ENCODE assay signal across 26 cellular contexts in the genomic region with DNA sequence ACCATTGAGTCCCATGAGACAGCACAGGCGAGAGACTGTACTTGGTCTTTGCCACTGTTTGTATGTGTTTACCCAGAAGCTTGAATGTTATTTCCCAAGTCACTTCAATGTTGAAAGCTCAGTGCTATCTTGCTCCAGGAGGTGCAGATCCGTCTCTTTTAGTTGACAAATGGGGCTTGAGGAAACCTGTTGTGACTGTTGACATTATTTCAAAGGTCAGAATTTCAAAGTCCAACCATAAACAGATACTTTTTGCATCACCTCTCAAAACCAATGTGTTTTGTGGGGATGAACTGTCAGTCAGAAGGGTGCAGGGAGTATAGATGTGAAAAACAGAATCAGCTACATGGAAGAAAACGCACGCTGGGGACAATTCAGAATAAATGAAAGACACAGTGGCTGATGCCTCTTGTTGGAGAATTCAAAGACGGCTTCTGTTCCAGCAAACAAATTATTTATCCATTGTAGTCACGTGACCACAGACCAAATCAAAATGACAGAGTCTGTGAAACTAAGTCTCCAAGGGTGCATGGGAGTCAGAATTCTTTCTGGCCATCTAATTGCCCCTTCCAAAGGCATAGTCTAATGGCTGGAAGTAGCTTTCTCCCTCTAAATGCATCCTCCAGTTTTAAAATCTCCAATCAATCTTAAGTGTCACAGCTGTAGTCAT.
"Had no signal": no experiment of that assay in that cellular context is flagged by ENCODE, and none has a peak within 500 bp of the region (broad histone marks: within the 10 kb centered on the region; RNA-seq: fewer than 3 reads in every experiment).

No MANE protein-coding gene starts in this region.

- H3K4me2 ChIP-seq: neural progenitor cell, smooth muscle cell had no signal

- H2AFZ ChIP-seq: neural progenitor cell, parathyroid adenoma had no signal

- H3K4me1 ChIP-seq: neural progenitor cell, parathyroid adenoma, tibial nerve, uterus had no signal

- H3K9me3 ChIP-seq: left ventricle myocardium inferior, neutrophil, right atrium auricular region, tibial nerve, uterus had no signal

- H3K27ac ChIP-seq: left ventricle myocardium inferior, neural progenitor cell, neutrophil, parathyroid adenoma, right atrium auricular region, tibial nerve, uterus had no signal

- DNase-seq: islet precursor cell; left ventricle myocardium inferior; mesendoderm; naive B cell; natural killer cell; nephron progenitor cell; occipital lobe; stimulated activated CD4-positive, alpha-beta T cell treated with anti-CD3 and anti-CD28 coated beads, Interleukin-1b, Interleukin-23, amount 100 ng/mL, for 48 hours; stimulated activated CD4-positive, alpha-beta T cell treated with anti-CD3 and anti-CD28 coated beads, Interleukin-2, amount 100 ng/mL, for 48 hours; stimulated activated CD4-positive, alpha-beta T cell treated with anti-CD3 and anti-CD28 coated beads, Interleukin-4, amount 100 ng/mL, for 4 hours; stimulated activated CD8-positive, alpha-beta memory T cell treated with anti-CD3 and anti-CD28 coated beads, Interleukin-4, amount 100 ng/mL, for 48 hours; stimulated activated naive CD4-positive, alpha-beta T cell treated with Interleukin-2 at 50 U/mL for 16 hours; stimulated activated naive CD8-positive, alpha-beta T cell treated with anti-CD3 and anti-CD28 coated beads, Interleukin-15, amount 100 ng/mL, for 72 hours; substantia nigra; uterus had no signal

- ATAC-seq: natural killer cell; sciatic nerve; stimulated activated memory B cell treated with anti-CD40 and anti-IgM and Interleukin-4, amounts not matched to agents 10 μg/mL and 1 μg/mL and 100 μg/mL, for 72 hours; stimulated activated naive CD8-positive, alpha-beta T cell treated with anti-CD3 and anti-CD28 coated beads, Interleukin-15, amount 100 ng/mL, for 72 hours had no signal

- H3K36me3 Mint-ChIP-seq: mesothelial cell of epicardium, naive B cell, natural killer cell, neural progenitor cell, type B pancreatic cell had no signal

- H3K9me3 Mint-ChIP-seq: mesothelial cell of epicardium, natural killer cell, neural progenitor cell had no signal

- H3K9ac ChIP-seq: neural progenitor cell, parathyroid adenoma had no signal

- H3K27me3 Mint-ChIP-seq: stimulated activated memory B cell treated with anti-CD40 and anti-IgM and Interleukin-4, amounts not matched to agents 10 μg/mL and 1 μg/mL and 100 μg/mL, for 72 hours; type B pancreatic cell had no signal

- H3K4me3 ChIP-seq: left ventricle myocardium inferior, lung, neural progenitor cell, right atrium auricular region, smooth muscle cell, tibial nerve, uterus had no signal

- H3K79me2 ChIP-seq: parathyroid adenoma had no signal

- H3K36me3 ChIP-seq: neural progenitor cell, neutrophil, right atrium auricular region, tibial nerve, uterus had no signal

- H3K4me3 Mint-ChIP-seq: mesothelial cell of epicardium; naive B cell; natural killer cell; nephron progenitor cell; neural progenitor cell; stimulated activated memory B cell treated with anti-CD40 and anti-IgM and Interleukin-4, amounts not matched to agents 10 μg/mL and 1 μg/mL and 100 μg/mL, for 72 hours; stimulated activated naive CD8-positive, alpha-beta T cell treated with anti-CD3 and anti-CD28 coated beads, Interleukin-15, amount 100 ng/mL, for 72 hours; type B pancreatic cell had no signal

- H3K27ac Mint-ChIP-seq: mesothelial cell of epicardium; naive B cell; natural killer cell; nephron progenitor cell; neural progenitor cell; stimulated activated memory B cell treated with anti-CD40 and anti-IgM and Interleukin-4, amounts not matched to agents 10 μg/mL and 1 μg/mL and 100 μg/mL, for 72 hours; type B pancreatic cell had no signal

- H3K27me3 ChIP-seq: neural progenitor cell, neutrophil, right atrium auricular region, tibial nerve, uterus had no signal
